1 cellular context compared by ENCODE assay signal in genomic region chr11:4181780-4182721, GRCh38.
TF ChIP-seq lines count a peak whose summit lies in the region.

No MANE protein-coding gene starts in this region.

TF ChIP-seq in K562, 482 proteins besides CTCF, POLR2A, EP300 and RAD21 (continued from another document and continues in another):
- TF ChIP-seq, protein P1, sequence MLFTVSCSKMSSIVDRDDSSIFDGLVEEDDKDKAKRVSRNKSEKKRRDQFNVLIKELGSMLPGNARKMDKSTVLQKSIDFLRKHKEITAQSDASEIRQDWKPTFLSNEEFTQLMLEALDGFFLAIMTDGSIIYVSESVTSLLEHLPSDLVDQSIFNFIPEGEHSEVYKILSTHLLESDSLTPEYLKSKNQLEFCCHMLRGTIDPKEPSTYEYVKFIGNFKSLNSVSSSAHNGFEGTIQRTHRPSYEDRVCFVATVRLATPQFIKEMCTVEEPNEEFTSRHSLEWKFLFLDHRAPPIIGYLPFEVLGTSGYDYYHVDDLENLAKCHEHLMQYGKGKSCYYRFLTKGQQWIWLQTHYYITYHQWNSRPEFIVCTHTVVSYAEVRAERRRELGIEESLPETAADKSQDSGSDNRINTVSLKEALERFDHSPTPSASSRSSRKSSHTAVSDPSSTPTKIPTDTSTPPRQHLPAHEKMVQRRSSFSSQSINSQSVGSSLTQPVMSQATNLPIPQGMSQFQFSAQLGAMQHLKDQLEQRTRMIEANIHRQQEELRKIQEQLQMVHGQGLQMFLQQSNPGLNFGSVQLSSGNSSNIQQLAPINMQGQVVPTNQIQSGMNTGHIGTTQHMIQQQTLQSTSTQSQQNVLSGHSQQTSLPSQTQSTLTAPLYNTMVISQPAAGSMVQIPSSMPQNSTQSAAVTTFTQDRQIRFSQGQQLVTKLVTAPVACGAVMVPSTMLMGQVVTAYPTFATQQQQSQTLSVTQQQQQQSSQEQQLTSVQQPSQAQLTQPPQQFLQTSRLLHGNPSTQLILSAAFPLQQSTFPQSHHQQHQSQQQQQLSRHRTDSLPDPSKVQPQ (CRISPR knock-in tag; IDR thresholded peaks at IDR 0.05; ENCODE audit: borderline replicate concordance): no peak
- TF ChIP-seq ZNF316 (IDR thresholded peaks at IDR 0.05) (no peak), ZBTB49 (CRISPR knock-in tag; IDR thresholded peaks at IDR 0.05; ENCODE audit: borderline replicate concordance) (no peak), ATF1 (CRISPR knock-in tag; IDR thresholded peaks at IDR 0.05) (no peak), ATF1 (tag; IDR thresholded peaks at IDR 0.05) (no peak), RBM14 (IDR thresholded peaks at IDR 0.05; ENCODE audit: borderline replicate concordance, insufficient read depth, low read depth, low read length) (no peak), COPS2 (conservative IDR thresholded peaks at IDR 0.05) (no peak), SPI1 (IDR thresholded peaks at IDR 0.05; ENCODE audit: borderline replicate concordance, low read depth, low read length) (no peak), MECOM (CRISPR knock-in tag; IDR thresholded peaks at IDR 0.05) (no peak), XRCC5 (IDR thresholded peaks at IDR 0.05; ENCODE audit: low read depth, low read length) (no peak), ZNF277 (CRISPR knock-in tag; IDR thresholded peaks at IDR 0.05; ENCODE audit: borderline replicate concordance) (no peak), ZNF79 (CRISPR knock-in tag; IDR thresholded peaks at IDR 0.05; ENCODE audit: low read depth) (no peak), SAP30 (IDR thresholded peaks at IDR 0.05; ENCODE audit: borderline replicate concordance, insufficient read depth, low read depth, low read length, poor library complexity, severe bottlenecking) (no peak), ETV5 (CRISPR knock-in tag; IDR thresholded peaks at IDR 0.05; ENCODE audit: low read depth) (no peak), NCOA2 (IDR thresholded peaks at IDR 0.05; ENCODE audit: partially characterized antibody in 2 of 2) (no peak), ZNF165 (CRISPR knock-in tag; IDR thresholded peaks at IDR 0.05; ENCODE audit: borderline replicate concordance) (no peak), GATAD2A (IDR thresholded peaks at IDR 0.05) (no peak), ZKSCAN1 (IDR thresholded peaks at IDR 0.05; ENCODE audit: low read depth, low read length) (no peak), HDAC8 (tag; IDR thresholded peaks at IDR 0.05) (no peak), MAFK (IDR thresholded peaks at IDR 0.05; ENCODE audit: low read length) (no peak), RBM34 (IDR thresholded peaks at IDR 0.05; ENCODE audit: borderline replicate concordance, insufficient read depth, low read length) (no peak), ZFP30 (CRISPR knock-in tag; IDR thresholded peaks at IDR 0.05; ENCODE audit: borderline replicate concordance) (no peak), RBM25 (IDR thresholded peaks at IDR 0.05; ENCODE audit: low read depth, low read length, severe bottlenecking) (peak; percentile 61), NR4A1 (CRISPR knock-in tag; IDR thresholded peaks at IDR 0.05) (no peak), NR4A1 (tag; IDR thresholded peaks at IDR 0.05) (no peak), USF1 (CRISPR knock-in tag; IDR thresholded peaks at IDR 0.05) (no peak; the same call in 1 of the 2 replicates), SRSF7 (optimal IDR thresholded peaks at IDR 0.05; ENCODE audit: low read depth, low read length) (no peak), REST (CRISPR knock-in tag; IDR thresholded peaks at IDR 0.05; ENCODE audit: low read depth) (no peak), NEUROD1 (IDR thresholded peaks at IDR 0.05; ENCODE audit: borderline replicate concordance, low read depth, low read length, partially characterized antibody) (peak; percentile 31), PHTF2 (CRISPR knock-in tag; IDR thresholded peaks at IDR 0.05) (no peak), EZH2 (IDR thresholded peaks at IDR 0.05; ENCODE audit: borderline replicate concordance, low read depth, low read length) (no peak), RNF2 (IDR thresholded peaks at IDR 0.05) (peak; percentile 25; the same call in 1 of the 2 replicates)
- TF ChIP-seq, protein P2, sequence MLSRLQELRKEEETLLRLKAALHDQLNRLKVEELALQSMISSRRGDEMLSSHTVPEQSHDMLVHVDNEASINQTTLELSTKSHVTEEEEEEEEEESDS (CRISPR knock-in tag; IDR thresholded peaks at IDR 0.05): no peak
- TF ChIP-seq, protein P3, sequence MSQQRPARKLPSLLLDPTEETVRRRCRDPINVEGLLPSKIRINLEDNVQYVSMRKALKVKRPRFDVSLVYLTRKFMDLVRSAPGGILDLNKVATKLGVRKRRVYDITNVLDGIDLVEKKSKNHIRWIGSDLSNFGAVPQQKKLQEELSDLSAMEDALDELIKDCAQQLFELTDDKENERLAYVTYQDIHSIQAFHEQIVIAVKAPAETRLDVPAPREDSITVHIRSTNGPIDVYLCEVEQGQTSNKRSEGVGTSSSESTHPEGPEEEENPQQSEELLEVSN (IDR thresholded peaks at IDR 0.05; ENCODE audit: borderline replicate concordance in 1 of 2, extremely low read depth in 1 of 2, insufficient read depth in 1 of 2, insufficient read length in 1 of 2, low read depth in 1 of 2, low read length in 1 of 2, poor library complexity in 1 of 2, severe bottlenecking in 1 of 2): peak; percentile 64 to 81
- TF ChIP-seq, protein P4, sequence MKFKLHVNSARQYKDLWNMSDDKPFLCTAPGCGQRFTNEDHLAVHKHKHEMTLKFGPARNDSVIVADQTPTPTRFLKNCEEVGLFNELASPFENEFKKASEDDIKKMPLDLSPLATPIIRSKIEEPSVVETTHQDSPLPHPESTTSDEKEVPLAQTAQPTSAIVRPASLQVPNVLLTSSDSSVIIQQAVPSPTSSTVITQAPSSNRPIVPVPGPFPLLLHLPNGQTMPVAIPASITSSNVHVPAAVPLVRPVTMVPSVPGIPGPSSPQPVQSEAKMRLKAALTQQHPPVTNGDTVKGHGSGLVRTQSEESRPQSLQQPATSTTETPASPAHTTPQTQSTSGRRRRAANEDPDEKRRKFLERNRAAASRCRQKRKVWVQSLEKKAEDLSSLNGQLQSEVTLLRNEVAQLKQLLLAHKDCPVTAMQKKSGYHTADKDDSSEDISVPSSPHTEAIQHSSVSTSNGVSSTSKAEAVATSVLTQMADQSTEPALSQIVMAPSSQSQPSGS (CRISPR knock-in tag; IDR thresholded peaks at IDR 0.05): no peak
- TF ChIP-seq, protein P5, sequence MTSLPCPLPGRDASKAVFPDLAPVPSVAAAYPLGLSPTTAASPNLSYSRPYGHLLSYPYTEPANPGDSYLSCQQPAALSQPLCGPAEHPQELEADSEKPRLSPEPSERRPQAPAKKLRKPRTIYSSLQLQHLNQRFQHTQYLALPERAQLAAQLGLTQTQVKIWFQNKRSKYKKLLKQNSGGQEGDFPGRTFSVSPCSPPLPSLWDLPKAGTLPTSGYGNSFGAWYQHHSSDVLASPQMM (CRISPR knock-in tag; IDR thresholded peaks at IDR 0.05): no peak
- TF ChIP-seq, protein P6, sequence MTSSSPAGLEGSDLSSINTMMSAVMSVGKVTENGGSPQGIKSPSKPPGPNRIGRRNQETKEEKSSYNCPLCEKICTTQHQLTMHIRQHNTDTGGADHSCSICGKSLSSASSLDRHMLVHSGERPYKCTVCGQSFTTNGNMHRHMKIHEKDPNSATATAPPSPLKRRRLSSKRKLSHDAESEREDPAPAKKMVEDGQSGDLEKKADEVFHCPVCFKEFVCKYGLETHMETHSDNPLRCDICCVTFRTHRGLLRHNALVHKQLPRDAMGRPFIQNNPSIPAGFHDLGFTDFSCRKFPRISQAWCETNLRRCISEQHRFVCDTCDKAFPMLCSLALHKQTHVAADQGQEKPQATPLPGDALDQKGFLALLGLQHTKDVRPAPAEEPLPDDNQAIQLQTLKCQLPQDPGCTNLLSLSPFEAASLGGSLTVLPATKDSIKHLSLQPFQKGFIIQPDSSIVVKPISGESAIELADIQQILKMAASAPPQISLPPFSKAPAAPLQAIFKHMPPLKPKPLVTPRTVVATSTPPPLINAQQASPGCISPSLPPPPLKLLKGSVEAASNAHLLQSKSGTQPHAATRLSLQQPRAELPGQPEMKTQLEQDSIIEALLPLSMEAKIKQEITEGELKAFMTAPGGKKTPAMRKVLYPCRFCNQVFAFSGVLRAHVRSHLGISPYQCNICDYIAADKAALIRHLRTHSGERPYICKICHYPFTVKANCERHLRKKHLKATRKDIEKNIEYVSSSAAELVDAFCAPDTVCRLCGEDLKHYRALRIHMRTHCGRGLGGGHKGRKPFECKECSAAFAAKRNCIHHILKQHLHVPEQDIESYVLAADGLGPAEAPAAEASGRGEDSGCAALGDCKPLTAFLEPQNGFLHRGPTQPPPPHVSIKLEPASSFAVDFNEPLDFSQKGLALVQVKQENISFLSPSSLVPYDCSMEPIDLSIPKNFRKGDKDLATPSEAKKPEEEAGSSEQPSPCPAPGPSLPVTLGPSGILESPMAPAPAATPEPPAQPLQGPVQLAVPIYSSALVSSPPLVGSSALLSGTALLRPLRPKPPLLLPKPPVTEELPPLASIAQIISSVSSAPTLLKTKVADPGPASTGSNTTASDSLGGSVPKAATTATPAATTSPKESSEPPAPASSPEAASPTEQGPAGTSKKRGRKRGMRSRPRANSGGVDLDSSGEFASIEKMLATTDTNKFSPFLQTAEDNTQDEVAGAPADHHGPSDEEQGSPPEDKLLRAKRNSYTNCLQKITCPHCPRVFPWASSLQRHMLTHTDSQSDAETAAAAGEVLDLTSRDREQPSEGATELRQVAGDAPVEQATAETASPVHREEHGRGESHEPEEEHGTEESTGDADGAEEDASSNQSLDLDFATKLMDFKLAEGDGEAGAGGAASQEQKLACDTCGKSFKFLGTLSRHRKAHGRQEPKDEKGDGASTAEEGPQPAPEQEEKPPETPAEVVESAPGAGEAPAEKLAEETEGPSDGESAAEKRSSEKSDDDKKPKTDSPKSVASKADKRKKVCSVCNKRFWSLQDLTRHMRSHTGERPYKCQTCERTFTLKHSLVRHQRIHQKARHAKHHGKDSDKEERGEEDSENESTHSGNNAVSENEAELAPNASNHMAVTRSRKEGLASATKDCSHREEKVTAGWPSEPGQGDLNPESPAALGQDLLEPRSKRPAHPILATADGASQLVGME (CRISPR knock-in tag; IDR thresholded peaks at IDR 0.05): no peak
- TF ChIP-seq, protein P7, sequence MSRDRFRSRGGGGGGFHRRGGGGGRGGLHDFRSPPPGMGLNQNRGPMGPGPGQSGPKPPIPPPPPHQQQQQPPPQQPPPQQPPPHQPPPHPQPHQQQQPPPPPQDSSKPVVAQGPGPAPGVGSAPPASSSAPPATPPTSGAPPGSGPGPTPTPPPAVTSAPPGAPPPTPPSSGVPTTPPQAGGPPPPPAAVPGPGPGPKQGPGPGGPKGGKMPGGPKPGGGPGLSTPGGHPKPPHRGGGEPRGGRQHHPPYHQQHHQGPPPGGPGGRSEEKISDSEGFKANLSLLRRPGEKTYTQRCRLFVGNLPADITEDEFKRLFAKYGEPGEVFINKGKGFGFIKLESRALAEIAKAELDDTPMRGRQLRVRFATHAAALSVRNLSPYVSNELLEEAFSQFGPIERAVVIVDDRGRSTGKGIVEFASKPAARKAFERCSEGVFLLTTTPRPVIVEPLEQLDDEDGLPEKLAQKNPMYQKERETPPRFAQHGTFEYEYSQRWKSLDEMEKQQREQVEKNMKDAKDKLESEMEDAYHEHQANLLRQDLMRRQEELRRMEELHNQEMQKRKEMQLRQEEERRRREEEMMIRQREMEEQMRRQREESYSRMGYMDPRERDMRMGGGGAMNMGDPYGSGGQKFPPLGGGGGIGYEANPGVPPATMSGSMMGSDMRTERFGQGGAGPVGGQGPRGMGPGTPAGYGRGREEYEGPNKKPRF (IDR thresholded peaks at IDR 0.05; ENCODE audit: low read depth, low read length): no peak
